Comparison of ENCODE assay signal across 17 cellular contexts in the genomic region with DNA sequence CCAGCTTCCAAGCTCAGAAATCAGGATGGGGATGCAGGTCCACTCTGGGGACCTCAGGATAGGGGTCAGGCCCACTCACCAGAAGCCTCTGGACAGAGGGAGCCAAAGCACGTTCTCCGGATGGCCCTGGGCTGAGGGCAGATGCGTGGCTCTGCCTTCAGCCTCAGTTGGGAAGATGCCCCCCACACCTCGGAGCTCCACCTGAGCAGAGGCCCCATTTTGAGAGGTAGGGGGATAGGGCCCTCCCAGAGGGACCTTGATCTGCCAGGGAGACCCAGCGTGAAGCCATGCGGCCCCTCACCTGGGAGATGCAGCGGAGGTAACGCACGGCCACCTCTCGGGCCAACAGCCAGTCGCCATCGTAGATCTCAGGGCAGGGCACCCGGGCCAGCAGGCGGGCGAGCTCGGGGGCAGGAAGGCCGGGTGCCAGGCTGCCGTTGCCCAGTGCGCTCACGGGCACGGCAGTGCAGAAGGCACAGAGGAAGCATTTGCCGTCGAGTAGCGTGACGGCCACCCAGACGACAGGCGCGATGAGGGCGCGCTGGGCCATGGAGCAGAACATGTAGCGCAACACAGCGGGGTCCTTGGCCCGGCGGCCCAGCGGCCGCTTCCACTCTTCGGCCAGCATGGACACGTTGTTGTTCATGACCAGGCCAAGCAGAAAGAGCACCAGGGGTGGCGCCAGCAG. TPM values are rescaled to one million over a fixed set of nuclear protein-coding genes. Genes with fewer than 3 reads are reported as not detected.
DNase-seq lines count a peak whose midpoint lies in the region; ATAC-seq and TF ChIP-seq lines count a peak whose summit lies in the region.
"Had no signal": no experiment of that assay in that cellular context is flagged by ENCODE, and none has a peak within 500 bp of the region (broad histone marks: within the 10 kb centered on the region; RNA-seq: fewer than 3 reads in every experiment).

No MANE protein-coding gene starts in this region.

- DNase-seq in GM13976 (ENCODE audit: low spot score) (peak; percentile 33), MM.1S (no peak), neuronal stem cell (ENCODE audit: low spot score) (no peak), T-cell (no peak)
- DNase-seq: Calu3; CD4-positive, alpha-beta T cell; DMS 273 treated with DMSO at 0.1 percent for 48 hours; IMR-90; KBM-7 had no signal

- no peaks in the 10 kb centered on the region for H3K9me3 Mint-ChIP-seq in T-cell
- H3K9me3 Mint-ChIP-seq: CD4-positive, alpha-beta T cell had no signal

- ATAC-seq in HG03469 (IDR thresholded peaks at IDR 0.05; ENCODE audit: unreplicated experiment), result no peak
- no peak for ATAC-seq in GM18505 (IDR thresholded peaks at IDR 0.05; ENCODE audit: unreplicated experiment)
- no peak for ATAC-seq in T-cell (replicated peaks in 1 of 4)

- no peaks in the 10 kb centered on the region for H3K79me1 ChIP-seq in neuronal stem cell (ENCODE audit: low read depth, low read length)

- peaks cover 7% of the 10 kb centered on the region; the same call in 1 of the 2 replicates for H3K79me2 ChIP-seq in MM.1S (ENCODE audit: low read length)

- peaks cover 0 to 22% (median 18%) of the 10 kb centered on the region in 3 donors for H3K4me1 Mint-ChIP-seq in T-cell

- no peak for TF ChIP-seq POLR2A in GM18505 (IDR thresholded peaks at IDR 0.05; ENCODE audit: borderline replicate concordance, extremely low read depth, insufficient read depth, insufficient read length)

- H2BK12ac ChIP-seq in neuronal stem cell (ENCODE audit: low read length), result peak overlapping the region; percentile 93

- H3K27ac ChIP-seq in BLaER1 (peak overlapping the region; percentile 68), MM.1S (ENCODE audit: low read length) (no peak overlapping the region), neuronal stem cell (replicated peaks; ENCODE audit: low read length) (no peak overlapping the region)
- H3K27ac ChIP-seq: A549 had no signal

- H2BK5ac ChIP-seq in neuronal stem cell (ENCODE audit: low read length), result no peak overlapping the region

- no peak overlapping the region for H3K14ac ChIP-seq in neuronal stem cell (ENCODE audit: low read length)

- H3K23ac ChIP-seq in neuronal stem cell (ENCODE audit: low read depth, low read length, poor library complexity), result peak overlapping the region; percentile 35

- no peaks in the 10 kb centered on the region for H3K9me3 ChIP-seq in BLaER1
- no peaks in the 10 kb centered on the region for H3K9me3 ChIP-seq in MM.1S (replicated peaks; ENCODE audit: insufficient read depth, low read length)
- H3K9me3 ChIP-seq in neuronal stem cell (replicated peaks in 1 of 2; ENCODE audit: control insufficient read depth in 2 of 2, insufficient read depth in 1 of 2, low read depth in 1 of 2, low read length in 2 of 2), result no peaks in the 10 kb centered on the region
- H3K9me3 ChIP-seq: A549 had no signal

- H3K27me3 ChIP-seq in BLaER1 (no peaks in the 10 kb centered on the region), MM.1S (replicated peaks; ENCODE audit: insufficient read depth, low read length) (no peaks in the 10 kb centered on the region), neuronal stem cell (ENCODE audit: control insufficient read depth in 3 of 3, insufficient read depth in 3 of 3, low read depth in 1 of 3, low read length in 3 of 3) (no peaks in the 10 kb centered on the region)

- H2BK120ac ChIP-seq in neuronal stem cell (ENCODE audit: low read depth, low read length), result no peak overlapping the region

- H3K9ac ChIP-seq in BLaER1, result no peak overlapping the region
- 0 out of 2 replicates have a peak overlapping the region, but pooled peaks have one; percentile 28 for H3K9ac ChIP-seq in MM.1S (ENCODE audit: low read length)
- H3K9ac ChIP-seq in neuronal stem cell (ENCODE audit: low read depth, low read length, poor library complexity), result peak overlapping the region; percentile 45

- WGBS in neuronal stem cell (ENCODE audit: extremely low coverage in 2 of 2, insufficient read length in 2 of 2, insufficient replicate concordance in 1 of 2), 2 donors, result no CpG with 5 or more reads among the region's 39 CpGs

- peak overlapping the region; percentile 60 for H2AK5ac ChIP-seq in neuronal stem cell (ENCODE audit: low read depth, low read length)

- no peak overlapping the region for H3K4me3 Mint-ChIP-seq in T-cell
- H3K4me3 Mint-ChIP-seq: CD4-positive, alpha-beta T cell had no signal

- CTCF ChIA-PET in T-cell (lab: Charles Lee), result no interaction called here

- peak overlapping the region; percentile 69 for H3K4ac ChIP-seq in neuronal stem cell (ENCODE audit: low read length)

- H3K36me3 ChIP-seq in BLaER1 (no peaks in the 10 kb centered on the region), MM.1S (replicated peaks; ENCODE audit: insufficient read depth, low read length) (no peaks in the 10 kb centered on the region), neuronal stem cell (replicated peaks in 1 of 2; ENCODE audit: control insufficient read depth in 2 of 2, insufficient read depth in 2 of 2, low read length in 2 of 2) (no peaks in the 10 kb centered on the region)

- H4K8ac ChIP-seq in neuronal stem cell (ENCODE audit: low read depth, low read length), result no peak overlapping the region

- no peak overlapping the region for H2BK15ac ChIP-seq in neuronal stem cell (ENCODE audit: low read length)

- peak overlapping the region; percentile 63 for H3K4me2 ChIP-seq in BLaER1
- peak overlapping the region; percentile 62; the same call in 1 of the 2 replicates for H3K4me2 ChIP-seq in MM.1S (ENCODE audit: low read depth, low read length)
- H3K4me2 ChIP-seq in neuronal stem cell (ENCODE audit: insufficient read depth, low read length, poor library complexity, severe bottlenecking), result no peak overlapping the region
- H3K4me2 ChIP-seq: A549 had no signal

- H4K20me1 ChIP-seq in BLaER1 (no peaks in the 10 kb centered on the region), MM.1S (ENCODE audit: insufficient read depth, low read length) (no peaks in the 10 kb centered on the region)

- H3K27me3 Mint-ChIP-seq in T-cell, result no peaks in the 10 kb centered on the region
- H3K27me3 Mint-ChIP-seq: CD4-positive, alpha-beta T cell had no signal

- H3F3A ChIP-seq in MM.1S (ENCODE audit: insufficient read depth, low read length), result no peaks in the 10 kb centered on the region

- H2AFZ ChIP-seq in MM.1S (ENCODE audit: low read length) (peak overlapping the region; percentile 85), neuronal stem cell (ENCODE audit: low read length) (no peak overlapping the region)

- H3K4me3 ChIP-seq in BLaER1, result no peak overlapping the region
- H3K4me3 ChIP-seq in MM.1S (ENCODE audit: low read length), result 0 out of 2 replicates have a peak overlapping the region, but pooled peaks have one; percentile 28
- H3K4me3 ChIP-seq in neuronal stem cell (ENCODE audit: low read length in 2 of 2), result no peak overlapping the region
- H3K4me3 ChIP-seq: A549 had no signal

- in situ Hi-C loops in GM13976 (cut with MboI; ENCODE audit: low sequenced_read_pairs, unreplicated experiment), result no loop called here

- H3K9me2 ChIP-seq in MM.1S (replicated peaks; ENCODE audit: insufficient read depth, low read length), result no peaks in the 10 kb centered on the region

- H3K27ac Mint-ChIP-seq in T-cell, result no peak overlapping the region
- H3K27ac Mint-ChIP-seq: CD4-positive, alpha-beta T cell had no signal

- TF ChIP-seq CTCF in GM13976 (IDR thresholded peaks at IDR 0.05; ENCODE audit: borderline replicate concordance, control extremely low read depth, extremely low read depth, insufficient read depth, missing control alignments) (no peak), MM.1S (IDR thresholded peaks at IDR 0.05; ENCODE audit: low read length) (no peak)

- POLR2A ChIA-PET in T-cell (lab: Charles Lee), result no interaction called here

- peak overlapping the region; percentile 84 for H3K18ac ChIP-seq in neuronal stem cell (ENCODE audit: low read length)

- H3K36me3 Mint-ChIP-seq in T-cell, result no peaks in the 10 kb centered on the region

- peak overlapping the region; percentile 35 for H4K91ac ChIP-seq in neuronal stem cell (ENCODE audit: low read depth, low read length, poor library complexity)

- H3K4me1 ChIP-seq in BLaER1, result peaks cover 59% of the 10 kb centered on the region
- peaks cover 18% of the 10 kb centered on the region for H3K4me1 ChIP-seq in MM.1S (ENCODE audit: low read length)
- H3K4me1 ChIP-seq in neuronal stem cell (ENCODE audit: control insufficient read depth in 2 of 2, insufficient read depth in 1 of 2, low read depth in 1 of 2, low read length in 2 of 2), result peaks cover 9 to 10% of the 10 kb centered on the region in 2 donors
- H3K4me1 ChIP-seq: A549 had no signal

RNA-seq across cellular contexts. Expression of a gene that starts 0.7 kb away (rescaled TPM):
- polyA plus RNA-seq in neuronal stem cell (2013, experiment 1 of 2), result 0.06 TPM
- polyA plus RNA-seq in neuronal stem cell (2013, experiment 2 of 2), result 0.04 TPM
- total RNA-seq in T-cell, result not detected
- total RNA-seq: Calu3; CD4-positive, alpha-beta T cell; Daoy; H4; HT-29; IMR-90 had no signal
- polyA plus RNA-seq: A549, AG04450, IMR-90 had no signal

RNA-seq across cellular contexts. Expression of a gene that starts 5.9 kb away (rescaled TPM):
- 6.0 TPM for polyA plus RNA-seq in neuronal stem cell (2013, experiment 1 of 2)
- polyA plus RNA-seq in neuronal stem cell (2013, experiment 2 of 2), result 6.5 TPM
- total RNA-seq in T-cell, result 10 to 100 TPM in 4 of 5 donors, 1 to 10 TPM in 1; 8.9 to 76.7 (median 46.8) TPM

RNA-seq across cellular contexts. Expression of a gene that starts 21.0 kb away (rescaled TPM):
- polyA plus RNA-seq in neuronal stem cell (2013, experiment 1 of 2), result not detected
- 0.01 TPM for polyA plus RNA-seq in neuronal stem cell (2013, experiment 2 of 2)
- not detected for total RNA-seq in T-cell
- total RNA-seq: Calu3; CD4-positive, alpha-beta T cell; H4; HT-29; IMR-90 had no signal
- polyA plus RNA-seq: AG04450, IMR-90 had no signal

RNA-seq across cellular contexts. Expression of a gene that starts 35.5 kb away (rescaled TPM):
- polyA plus RNA-seq in neuronal stem cell (2013, experiment 1 of 2), result 1.4 TPM
- 1.7 TPM for polyA plus RNA-seq in neuronal stem cell (2013, experiment 2 of 2)
- total RNA-seq in T-cell, result 1 to 10 TPM in 1 of 5 donors, under 1 TPM in 4; 0.46 to 1.7 (median 0.84) TPM
- total RNA-seq: Calu3, Daoy had no signal
